ENCODE assay signal across 8 cellular contexts in genomic region chr4:37780444-37781133, GRCh38. TPM values are rescaled to one million over a fixed set of nuclear protein-coding genes. Genes with fewer than 3 reads are reported as not detected.
A peak's percentile ranks its signal among the peaks of the same experiment; 100 is the strongest.
DNase-seq lines count a peak whose midpoint lies in the region; ATAC-seq, FAIRE-seq and TF ChIP-seq lines count a peak whose summit lies in the region.
"Had no signal": no experiment of that assay in that cellular context is flagged by ENCODE, and none has a peak within 500 bp of the region (broad histone marks: within the 10 kb centered on the region; RNA-seq: fewer than 3 reads in every experiment).

No MANE protein-coding gene starts in this region.

- no peak overlapping the region for H3K18ac ChIP-seq in IMR-90 (ENCODE audit: low read depth, low read length)

- no peak overlapping the region for H3K56ac ChIP-seq in IMR-90 (ENCODE audit: extremely low read depth, insufficient read depth, low read length)

- no peak overlapping the region for H2BK20ac ChIP-seq in IMR-90 (ENCODE audit: low read depth, low read length)

- no TSS peak for BruUV-seq in IMR-90 (replicated peaks; lab: Mats Ljungman, UMichigan)

- TF ChIP-seq POLR2A in IMR-90 (IDR thresholded peaks at IDR 0.05; ENCODE audit: low read depth, low read length) (no peak), H54 (IDR thresholded peaks at IDR 0.05; ENCODE audit: low read depth, low read length) (no peak)

- H4K91ac ChIP-seq in IMR-90 (ENCODE audit: insufficient read depth, low read depth, low read length): no peak overlapping the region

- dilution Hi-C loops in IMR-90 (cut with HindIII; ENCODE audit: low sequenced_read_pairs, unreplicated experiment): no loop called here

- no CpG with 5 or more reads among the region's 4 CpGs for WGBS in IMR-90 (ENCODE audit: extremely low coverage in 2 of 2, insufficient read length in 1 of 2), 2 experiments

- FAIRE-seq in H54 (lab: Jason Lieb, UNC): no peak

- peaks cover 13% of the 10 kb centered on the region for H3K4me1 Mint-ChIP-seq in activated CD4-positive, alpha-beta T cell treated with anti-CD3 and anti-CD28 coated beads, Interleukin-2, amount 10 ng/mL, durations not matched to agents 24 days and 14 days

- H3K27ac Mint-ChIP-seq in activated CD4-positive, alpha-beta T cell treated with anti-CD3 and anti-CD28 coated beads, Interleukin-2, amount 10 ng/mL, durations not matched to agents 24 days and 14 days: peak overlapping the region; percentile 2
- H3K27ac Mint-ChIP-seq: activated B cell treated with CpG ODN at 0.5 μM for 24 hours had no signal

- in situ Hi-C loops in IMR-90 (cut with MboI; ENCODE audit: low sequenced_read_pairs): no loop called here
- in situ Hi-C loops in ACHN (cut with HindIII; ENCODE audit: low pct_ligation_motif_present, low pct_unique_long_range_greater_than_20kb, low sequenced_read_pairs): no loop called here

- no peak for ATAC-seq in IMR-90 (ENCODE audit: low read depth)

- H3K4me3 ChIP-seq in IMR-90 (ENCODE audit: insufficient read depth, low read depth, low read length): no peak overlapping the region

- no peak for TF ChIP-seq CTCF in IMR-90 (conservative IDR thresholded peaks at IDR 0.05; ENCODE audit: low read depth, low read length)

- H3K27me3 ChIP-seq in IMR-90 (ENCODE audit: control insufficient read depth, insufficient read depth, low read length): peaks cover 22% of the 10 kb centered on the region

- no peaks in the 10 kb centered on the region for H4K20me1 ChIP-seq in IMR-90 (ENCODE audit: insufficient read depth, low read length)

- peaks cover 3% of the 10 kb centered on the region for H3K36me3 Mint-ChIP-seq in activated CD4-positive, alpha-beta T cell treated with anti-CD3 and anti-CD28 coated beads, Interleukin-2, amount 10 ng/mL, durations not matched to agents 24 days and 14 days (ENCODE audit: low read depth)

- H3K27me3 Mint-ChIP-seq in activated CD4-positive, alpha-beta T cell treated with anti-CD3 and anti-CD28 coated beads, Interleukin-2, amount 10 ng/mL, durations not matched to agents 24 days and 14 days: no peaks in the 10 kb centered on the region
- H3K27me3 Mint-ChIP-seq: activated B cell treated with CpG ODN at 0.5 μM for 24 hours had no signal

- H3K36me3 ChIP-seq in IMR-90 (ENCODE audit: control insufficient read depth, insufficient read depth, low read length): no peaks in the 10 kb centered on the region

- H2AFZ ChIP-seq in IMR-90 (replicated peaks; ENCODE audit: low read length, poor library complexity): no peak overlapping the region

- H3K9me3 ChIP-seq in IMR-90 (ENCODE audit: control insufficient read depth, insufficient read depth, low read length): no peaks in the 10 kb centered on the region

- no peak overlapping the region for H3K23ac ChIP-seq in IMR-90 (ENCODE audit: low read depth, low read length)

- H2BK15ac ChIP-seq in IMR-90 (ENCODE audit: low read depth, low read length): no peak overlapping the region

- no peak overlapping the region for H2BK120ac ChIP-seq in IMR-90 (ENCODE audit: low read depth, low read length)

- CTCF ChIA-PET in IMR-90 (lab: Yijun Ruan, JAX): interaction anchor here (0.6 kb wide), 1 partner anchor 177 kb away, joined by 3 read pairs; no protein-coding TSS in a partner anchor

- no peak overlapping the region for H4K8ac ChIP-seq in IMR-90 (ENCODE audit: low read depth in 2 of 2, low read length in 2 of 2)

- no peak overlapping the region for H3K14ac ChIP-seq in IMR-90 (replicated peaks; ENCODE audit: low read depth, low read length)

- no peaks in the 10 kb centered on the region for H3K4me1 ChIP-seq in IMR-90 (ENCODE audit: control insufficient read depth, insufficient read depth, low read length)

- no peaks in the 10 kb centered on the region for H3K9me1 ChIP-seq in IMR-90 (ENCODE audit: insufficient read depth, low read length)

- no peaks in the 10 kb centered on the region for H3K79me1 ChIP-seq in IMR-90 (ENCODE audit: low read depth in 1 of 2, low read length in 2 of 2)

- H2BK5ac ChIP-seq in IMR-90 (ENCODE audit: low read depth, low read length, poor library complexity, severe bottlenecking): no peak overlapping the region

- H2AK5ac ChIP-seq in IMR-90 (ENCODE audit: low read depth, low read length): no peak overlapping the region

- H4K5ac ChIP-seq in IMR-90 (ENCODE audit: low read depth, low read length): no peak overlapping the region

- no peak overlapping the region for H3K9ac ChIP-seq in IMR-90 (ENCODE audit: low read depth, low read length)

- TF ChIP-seq RAD21 in IMR-90 (IDR thresholded peaks at IDR 0.05; ENCODE audit: low read length): peak; percentile 28; the same call in 1 of the 2 replicates

- H3K4ac ChIP-seq in IMR-90 (ENCODE audit: low read depth, low read length): no peak overlapping the region

- no peak overlapping the region for H3K27ac ChIP-seq in IMR-90 (ENCODE audit: insufficient read depth, low read length)

- DNase-seq in IMR-90: no peak
- peak; percentile 86 for DNase-seq in activated CD4-positive, alpha-beta T cell treated with anti-CD3 and anti-CD28 coated beads, Interleukin-2, amount 10 ng/mL, durations not matched to agents 24 days and 14 days
- peak; percentile 40 for DNase-seq in fibroblast of peridontal ligament (ENCODE audit: extremely low read depth)
- peak; percentile 12 for DNase-seq in stimulated activated CD8-positive, alpha-beta memory T cell treated with anti-CD3 and anti-CD28 coated beads, Interleukin-15, amount 100 ng/mL, for 1 hour (ENCODE audit: low read depth)
- no peak for DNase-seq in ACHN
- no peak for DNase-seq in NCI-H510A treated with DMSO at 0.1 percent for 48 hours (lab: John Stamatoyannopoulos, UW)
- DNase-seq in H54 (ENCODE audit: insufficient read length, low spot score): no peak
- DNase-seq: activated B cell treated with CpG ODN at 0.5 μM for 24 hours had no signal

- no peak overlapping the region for H3K4me3 Mint-ChIP-seq in activated CD4-positive, alpha-beta T cell treated with anti-CD3 and anti-CD28 coated beads, Interleukin-2, amount 10 ng/mL, durations not matched to agents 24 days and 14 days
- H3K4me3 Mint-ChIP-seq: activated B cell treated with CpG ODN at 0.5 μM for 24 hours had no signal

- no peak overlapping the region for H3K4me2 ChIP-seq in IMR-90 (ENCODE audit: low read depth, low read length)

- POLR2A ChIA-PET in IMR-90 (lab: Charles Lee; ENCODE audit: unreplicated experiment): no interaction called here

- intact Hi-C loops in IMR-90 (cut with micrococcal nuclease): no loop called here
- intact Hi-C loops in activated CD4-positive, alpha-beta T cell treated with anti-CD3 and anti-CD28 coated beads, Interleukin-2, amount 10 ng/mL, durations not matched to agents 24 days and 14 days (cut with micrococcal nuclease): loop anchor here (5.0 kb wide), 1 partner anchor 178 kb away; no protein-coding TSS in a partner anchor

- H2AK9ac ChIP-seq in IMR-90 (replicated peaks; ENCODE audit: low read depth, low read length, poor library complexity): no peak overlapping the region

- peaks cover 10% of the 10 kb centered on the region for H3K9me3 Mint-ChIP-seq in activated CD4-positive, alpha-beta T cell treated with anti-CD3 and anti-CD28 coated beads, Interleukin-2, amount 10 ng/mL, durations not matched to agents 24 days and 14 days

TF ChIP-seq in IMR-90, 13 proteins besides CTCF, POLR2A, EP300 and RAD21:
- TF ChIP-seq RFX5 (IDR thresholded peaks at IDR 0.05; ENCODE audit: low read depth, low read length) (no peak), MXI1 (IDR thresholded peaks at IDR 0.05; ENCODE audit: borderline replicate concordance, low read depth, low read length) (no peak), FOS (IDR thresholded peaks at IDR 0.05; ENCODE audit: low read depth, low read length) (no peak), RCOR1 (IDR thresholded peaks at IDR 0.05; ENCODE audit: insufficient replicate concordance, low read length) (no peak), ELK1 (IDR thresholded peaks at IDR 0.05; ENCODE audit: borderline replicate concordance, low read depth, low read length) (no peak), BHLHE40 (IDR thresholded peaks at IDR 0.05; ENCODE audit: low read depth, low read length) (no peak), NFE2L2 (IDR thresholded peaks at IDR 0.05; ENCODE audit: low read depth, low read length) (no peak), CHD1 (IDR thresholded peaks at IDR 0.05; ENCODE audit: low read depth, low read length) (no peak), MAFK (IDR thresholded peaks at IDR 0.05; ENCODE audit: low read depth, low read length) (no peak), MAZ (IDR thresholded peaks at IDR 0.05; ENCODE audit: borderline replicate concordance, low read depth, low read length) (no peak), SMC3 (IDR thresholded peaks at IDR 0.05; ENCODE audit: low read depth, low read length) (no peak), CEBPB (IDR thresholded peaks at IDR 0.05; ENCODE audit: low read depth, low read length) (no peak), USF2 (IDR thresholded peaks at IDR 0.05; ENCODE audit: low read depth, low read length) (no peak)

RNA-seq across cellular contexts. Expression of gene PGM2, which starts 45.9 kb away (rescaled TPM):
- total RNA-seq in IMR-90 (2012; rRNA removed): 26.2 and 32.2 TPM in 2 replicates
- 15.5 and 18.7 TPM in 2 replicates for polyA plus RNA-seq in IMR-90 (2012; rRNA removed)
- polyA plus RNA-seq in IMR-90 (2012; cell fraction: cytosol; rRNA removed): 12.9 and 30.1 TPM in 2 replicates
- 9.0 and 20.7 TPM in 2 replicates for polyA plus RNA-seq in IMR-90 (2012; cell fraction: nucleus; rRNA removed; ENCODE audit: low replicate concordance)
- total RNA-seq in activated CD4-positive, alpha-beta T cell treated with anti-CD3 and anti-CD28 coated beads, Interleukin-2, amount 10 ng/mL, durations not matched to agents 24 days and 14 days: 53.4 and 55.1 TPM in 2 replicates

Comparison
In these comparisons a context has a peak if more than half of its experiments do, and no peak if none do; other contexts are left out.
1. DNase-seq: peak in activated CD4-positive, alpha-beta T cell treated with anti-CD3 and anti-CD28 coated beads, Interleukin-2, amount 10 ng/mL, durations not matched to agents 24 days and 14 days (single experiment), fibroblast of peridontal ligament (single experiment) and stimulated activated CD8-positive, alpha-beta memory T cell treated with anti-CD3 and anti-CD28 coated beads, Interleukin-15, amount 100 ng/mL, for 1 hour (single experiment); none in IMR-90 (single experiment), ACHN (single experiment), NCI-H510A treated with DMSO at 0.1 percent for 48 hours (single experiment) and H54 (single experiment).